ENCODE assay signal across 24 cellular contexts in genomic region chr11:78200061-78200460, GRCh38. TPM values are rescaled to one million over a fixed set of nuclear protein-coding genes. Genes with fewer than 3 reads are reported as not detected.
DNase-seq lines count a peak whose midpoint lies in the region; ATAC-seq and TF ChIP-seq lines count a peak whose summit lies in the region.
"Had no signal": no experiment of that assay in that cellular context is flagged by ENCODE, and none has a peak within 500 bp of the region (broad histone marks: within the 10 kb centered on the region; RNA-seq: fewer than 3 reads in every experiment).

No MANE protein-coding gene starts in this region.

- no peaks in the 10 kb centered on the region for H3K27me3 ChIP-seq in naive thymus-derived CD4-positive, alpha-beta T cell (ENCODE audit: control insufficient read depth in 2 of 2, insufficient read depth in 2 of 2, low read length in 2 of 2)

- intact Hi-C loops in naive thymus-derived CD4-positive, alpha-beta T cell (cut with micrococcal nuclease), result loop anchor here in 1 of 2 donors (5.0 kb wide), 1 partner anchor 372 kb away; the partner anchor contains the start of gene NARS2

- peaks cover 19 to 35% of the 10 kb centered on the region in 2 donors for H3K4me1 ChIP-seq in naive thymus-derived CD4-positive, alpha-beta T cell (ENCODE audit: control insufficient read depth in 2 of 2, insufficient read depth in 2 of 2, low read length in 2 of 2)

- peaks cover 28% of the 10 kb centered on the region for H3K36me3 Mint-ChIP-seq in activated naive CD8-positive, alpha-beta T cell treated with anti-CD3 and anti-CD28 coated beads, Interleukin-2, amount 10 ng/mL, durations not matched to agents 7 days and 5 days
- peaks cover 15% of the 10 kb centered on the region for H3K36me3 Mint-ChIP-seq in activated naive CD8-positive, alpha-beta T cell treated with anti-CD3 and anti-CD28 coated beads for 36 hours
- H3K36me3 Mint-ChIP-seq in T-cell, result peaks cover 24% of the 10 kb centered on the region
- H3K36me3 Mint-ChIP-seq in naive thymus-derived CD4-positive, alpha-beta T cell, result peaks cover 0 to 37% (median 9%) of the 10 kb centered on the region in 5 donors

- DNase-seq in activated naive CD8-positive, alpha-beta T cell treated with anti-CD3 and anti-CD28 coated beads, Interleukin-2, amount 10 ng/mL, durations not matched to agents 7 days and 5 days, result no peak
- DNase-seq in activated naive CD8-positive, alpha-beta T cell treated with anti-CD3 and anti-CD28 coated beads for 36 hours, result no peak
- DNase-seq in T-cell (no peak), NCI-H2171 treated with DMSO at 0.1 percent for 48 hours (lab: John Stamatoyannopoulos, UW) (no peak), KG1 (lab: John Stamatoyannopoulos, UW) (no peak)
- no peak for DNase-seq in naive thymus-derived CD4-positive, alpha-beta T cell
- DNase-seq: COR-L47, DMS53, Karpas-422, NCI-H1092 treated with DMSO at 0.1 percent for 48 hours, NCI-H1436, NCI-H187 treated with DMSO at 0.1 percent for 48 hours, NCI-H2107, NCI-H446, NCI-H524 treated with DMSO at 0.1 percent for 48 hours, NCI-H774, RPMI8226, SHP77 had no signal

- H3K4me1 Mint-ChIP-seq in activated naive CD8-positive, alpha-beta T cell treated with anti-CD3 and anti-CD28 coated beads, Interleukin-2, amount 10 ng/mL, durations not matched to agents 7 days and 5 days, result peaks cover 34% of the 10 kb centered on the region
- H3K4me1 Mint-ChIP-seq in activated naive CD8-positive, alpha-beta T cell treated with anti-CD3 and anti-CD28 coated beads for 36 hours, result peaks cover 34% of the 10 kb centered on the region
- H3K4me1 Mint-ChIP-seq in T-cell, result peaks cover 43 to 54% (median 44%) of the 10 kb centered on the region in 3 donors
- H3K4me1 Mint-ChIP-seq in naive thymus-derived CD4-positive, alpha-beta T cell, result peaks cover 28 to 65% (median 53%) of the 10 kb centered on the region in 7 donors

- H3K4me3 ChIP-seq in naive thymus-derived CD4-positive, alpha-beta T cell (ENCODE audit: low read length), result no peak overlapping the region

- no peak overlapping the region for H3K4me3 Mint-ChIP-seq in activated naive CD8-positive, alpha-beta T cell treated with anti-CD3 and anti-CD28 coated beads, Interleukin-2, amount 10 ng/mL, durations not matched to agents 7 days and 5 days
- no peak overlapping the region for H3K4me3 Mint-ChIP-seq in activated naive CD8-positive, alpha-beta T cell treated with anti-CD3 and anti-CD28 coated beads for 36 hours
- no peak overlapping the region for H3K4me3 Mint-ChIP-seq in T-cell
- H3K4me3 Mint-ChIP-seq in naive thymus-derived CD4-positive, alpha-beta T cell, result no peak overlapping the region
- H3K4me3 Mint-ChIP-seq: B cell, IgD-negative memory B cell had no signal

- H3K27ac Mint-ChIP-seq in activated naive CD8-positive, alpha-beta T cell treated with anti-CD3 and anti-CD28 coated beads, Interleukin-2, amount 10 ng/mL, durations not matched to agents 7 days and 5 days, result peak overlapping the region; percentile 40
- H3K27ac Mint-ChIP-seq in activated naive CD8-positive, alpha-beta T cell treated with anti-CD3 and anti-CD28 coated beads for 36 hours, result no peak overlapping the region
- peak overlapping the region; percentile 61 to 74 for H3K27ac Mint-ChIP-seq in T-cell
- peak overlapping the region in 8 of 9 donors; percentile 22 to 100 (median 88) for H3K27ac Mint-ChIP-seq in naive thymus-derived CD4-positive, alpha-beta T cell
- H3K27ac Mint-ChIP-seq: B cell had no signal

- POLR2A ChIA-PET in activated naive CD8-positive, alpha-beta T cell treated with anti-CD3 and anti-CD28 coated beads, Interleukin-2, amount 10 ng/mL, durations not matched to agents 7 days and 5 days (lab: Charles Lee), result interaction anchor here (0.6 to 4.7 kb wide), 2 partner anchors 11 to 243 kb away, joined by 4 to 43 read pairs; partner anchors contain the start of genes KCTD21 and USP35
- POLR2A ChIA-PET in T-cell (lab: Charles Lee), result interaction anchor here (0.5 to 0.7 kb wide), 2 partner anchors 19 to 40 kb away, joined by 3 read pairs; no protein-coding TSS in a partner anchor
- POLR2A ChIA-PET in naive thymus-derived CD4-positive, alpha-beta T cell (lab: Charles Lee), result interaction anchor here (0.9 to 6.1 kb wide), 3 partner anchors 10 to 61 kb away, joined by 3 to 78 read pairs (median 5); partner anchors contain the start of genes ALG8, KCTD21 and USP35

- H3K27me3 Mint-ChIP-seq in activated naive CD8-positive, alpha-beta T cell treated with anti-CD3 and anti-CD28 coated beads, Interleukin-2, amount 10 ng/mL, durations not matched to agents 7 days and 5 days, result no peaks in the 10 kb centered on the region
- H3K27me3 Mint-ChIP-seq in activated naive CD8-positive, alpha-beta T cell treated with anti-CD3 and anti-CD28 coated beads for 36 hours, result no peaks in the 10 kb centered on the region
- no peaks in the 10 kb centered on the region for H3K27me3 Mint-ChIP-seq in T-cell
- no peaks in the 10 kb centered on the region for H3K27me3 Mint-ChIP-seq in naive thymus-derived CD4-positive, alpha-beta T cell
- H3K27me3 Mint-ChIP-seq: B cell, IgD-negative memory B cell had no signal

- ATAC-seq in activated naive CD8-positive, alpha-beta T cell treated with anti-CD3 and anti-CD28 coated beads, Interleukin-2, amount 10 ng/mL, durations not matched to agents 7 days and 5 days (ENCODE audit: low read depth), result no peak
- ATAC-seq in T-cell (replicated peaks in 1 of 4), result no peak
- ATAC-seq in naive thymus-derived CD4-positive, alpha-beta T cell, result no peak
- ATAC-seq in SK-N-SH treated with all-trans-retinoic acid at 6 μM for 48 hours, result no peak

- H3K36me3 ChIP-seq in naive thymus-derived CD4-positive, alpha-beta T cell (ENCODE audit: control insufficient read depth in 2 of 3, insufficient read depth in 3 of 3, low read length in 3 of 3), result peaks cover 0 to 11% (median 0%) of the 10 kb centered on the region in 3 experiments

- peak overlapping the region; percentile 91 for H3K27ac ChIP-seq in naive thymus-derived CD4-positive, alpha-beta T cell (ENCODE audit: low read depth, low read length)
- H3K27ac ChIP-seq: 22Rv1, C4-2B, HL-60 had no signal

- CTCF ChIA-PET in T-cell (lab: Charles Lee), result no interaction called here
- CTCF ChIA-PET in naive thymus-derived CD4-positive, alpha-beta T cell (lab: Charles Lee), result interaction anchor here (2.1 kb wide), 1 partner anchor 11 kb away, joined by 9 read pairs; the partner anchor contains the start of genes KCTD21 and USP35

- H3K9me3 ChIP-seq in naive thymus-derived CD4-positive, alpha-beta T cell (ENCODE audit: control insufficient read depth in 2 of 3, low read length in 3 of 3), result no peaks in the 10 kb centered on the region

- H3K9me3 Mint-ChIP-seq in activated naive CD8-positive, alpha-beta T cell treated with anti-CD3 and anti-CD28 coated beads, Interleukin-2, amount 10 ng/mL, durations not matched to agents 7 days and 5 days, result no peaks in the 10 kb centered on the region
- H3K9me3 Mint-ChIP-seq in activated naive CD8-positive, alpha-beta T cell treated with anti-CD3 and anti-CD28 coated beads for 36 hours, result no peaks in the 10 kb centered on the region
- H3K9me3 Mint-ChIP-seq in T-cell, result no peaks in the 10 kb centered on the region
- H3K9me3 Mint-ChIP-seq in naive thymus-derived CD4-positive, alpha-beta T cell, result no peaks in the 10 kb centered on the region
- H3K9me3 Mint-ChIP-seq: IgD-negative memory B cell had no signal

TF ChIP-seq in SK-N-SH treated with all-trans-retinoic acid at 6 μM for 48 hours, 23 proteins besides CTCF, POLR2A, EP300 and RAD21:
- no peak for TF ChIP-seq ZFP3 (CRISPR knock-in tag; IDR thresholded peaks at IDR 0.05)
- TF ChIP-seq ZC3H10 (CRISPR knock-in tag; IDR thresholded peaks at IDR 0.05), result no peak
- no peak for TF ChIP-seq ZNF8 (CRISPR knock-in tag; IDR thresholded peaks at IDR 0.05)
- TF ChIP-seq ZNF565 (CRISPR knock-in tag; conservative IDR thresholded peaks at IDR 0.05; ENCODE audit: low read depth), result no peak
- TF ChIP-seq ZFP30 (CRISPR knock-in tag; IDR thresholded peaks at IDR 0.05), result no peak
- TF ChIP-seq ESRRG (CRISPR knock-in tag; IDR thresholded peaks at IDR 0.05), result no peak
- TF ChIP-seq TCF4 (CRISPR knock-in tag; IDR thresholded peaks at IDR 0.05; ENCODE audit: borderline replicate concordance), result no peak
- TF ChIP-seq, protein P1, sequence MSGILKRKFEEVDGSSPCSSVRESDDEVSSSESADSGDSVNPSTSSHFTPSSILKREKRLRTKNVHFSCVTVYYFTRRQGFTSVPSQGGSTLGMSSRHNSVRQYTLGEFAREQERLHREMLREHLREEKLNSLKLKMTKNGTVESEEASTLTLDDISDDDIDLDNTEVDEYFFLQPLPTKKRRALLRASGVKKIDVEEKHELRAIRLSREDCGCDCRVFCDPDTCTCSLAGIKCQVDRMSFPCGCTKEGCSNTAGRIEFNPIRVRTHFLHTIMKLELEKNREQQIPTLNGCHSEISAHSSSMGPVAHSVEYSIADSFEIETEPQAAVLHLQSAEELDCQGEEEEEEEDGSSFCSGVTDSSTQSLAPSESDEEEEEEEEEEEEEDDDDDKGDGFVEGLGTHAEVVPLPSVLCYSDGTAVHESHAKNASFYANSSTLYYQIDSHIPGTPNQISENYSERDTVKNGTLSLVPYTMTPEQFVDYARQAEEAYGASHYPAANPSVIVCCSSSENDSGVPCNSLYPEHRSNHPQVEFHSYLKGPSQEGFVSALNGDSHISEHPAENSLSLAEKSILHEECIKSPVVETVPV (CRISPR knock-in tag; IDR thresholded peaks at IDR 0.05), result no peak
- TF ChIP-seq ARNTL (CRISPR knock-in tag; IDR thresholded peaks at IDR 0.05; ENCODE audit: borderline replicate concordance, low read depth), result no peak
- TF ChIP-seq TOX (CRISPR knock-in tag; IDR thresholded peaks at IDR 0.05; ENCODE audit: borderline replicate concordance), result no peak
- no peak for TF ChIP-seq SNAI2 (CRISPR knock-in tag; IDR thresholded peaks at IDR 0.05)
- no peak for TF ChIP-seq ISL1 (CRISPR knock-in tag; IDR thresholded peaks at IDR 0.05)
- TF ChIP-seq CSDC2 (CRISPR knock-in tag; IDR thresholded peaks at IDR 0.05), result no peak

RNA-seq across cellular contexts. Expression of gene USP35, which starts 11.3 kb away (rescaled TPM):
- 10 to 100 TPM; 13.4 to 13.5 TPM for total RNA-seq in activated naive CD8-positive, alpha-beta T cell treated with anti-CD3 and anti-CD28 coated beads, Interleukin-2, amount 10 ng/mL, durations not matched to agents 7 days and 5 days
- total RNA-seq in activated naive CD8-positive, alpha-beta T cell treated with anti-CD3 and anti-CD28 coated beads for 36 hours, result 1 to 10 TPM; 3.5 to 4.2 TPM
- total RNA-seq in T-cell, result 10 to 100 TPM; 14.3 to 18.1 (median 15.4) TPM
- total RNA-seq in naive thymus-derived CD4-positive, alpha-beta T cell, result 10 to 100 TPM; 11.3 to 19.2 (median 15.2) TPM
- 1 to 10 TPM; 1.2 to 1.7 TPM for polyA plus RNA-seq in naive thymus-derived CD4-positive, alpha-beta T cell

RNA-seq across cellular contexts. Expression of gene KCTD21, which starts 11.6 kb away (rescaled TPM):
- total RNA-seq in activated naive CD8-positive, alpha-beta T cell treated with anti-CD3 and anti-CD28 coated beads, Interleukin-2, amount 10 ng/mL, durations not matched to agents 7 days and 5 days, result 1 to 10 TPM; 7.1 to 8.6 TPM
- total RNA-seq in activated naive CD8-positive, alpha-beta T cell treated with anti-CD3 and anti-CD28 coated beads for 36 hours, result 1 to 10 TPM; 3.3 to 4.0 TPM
- total RNA-seq in T-cell, result 10 to 100 TPM in 2 of 5 donors, 1 to 10 TPM in 3; 3.4 to 13.2 (median 9.7) TPM
- total RNA-seq in naive thymus-derived CD4-positive, alpha-beta T cell, result 10 to 100 TPM in 1 of 5 experiments, 1 to 10 TPM in 4; 3.5 to 12.2 (median 6.5) TPM
- 1 to 10 TPM; 1.2 to 3.3 TPM for polyA plus RNA-seq in naive thymus-derived CD4-positive, alpha-beta T cell
